24 cellular contexts compared by ENCODE assay signal in genomic region chr2:58906151-58906645, GRCh38.
DNase-seq lines count a peak whose midpoint lies in the region; ATAC-seq and TF ChIP-seq lines count a peak whose summit lies in the region.
"Had no signal": no experiment of that assay in that cellular context is flagged by ENCODE, and none has a peak within 500 bp of the region (broad histone marks: within the 10 kb centered on the region; RNA-seq: fewer than 3 reads in every experiment).

No MANE protein-coding gene starts in this region.

- ATAC-seq in PC-3 (peak; percentile 64), GM18505 (IDR thresholded peaks at IDR 0.05; ENCODE audit: unreplicated experiment) (no peak)
- ATAC-seq: heart left ventricle, natural killer cell, sciatic nerve, T-helper 17 cell, WTC11 had no signal

- intact Hi-C loops in PC-3 (cut with micrococcal nuclease), result no loop called here

- no peaks in the 10 kb centered on the region for H3K36me3 ChIP-seq in PC-3 (ENCODE audit: low read depth, low read length)
- no peaks in the 10 kb centered on the region for H3K36me3 ChIP-seq in brain microvascular endothelial cell (replicated peaks)
- H3K36me3 ChIP-seq in HAP-1 (replicated peaks), result no peaks in the 10 kb centered on the region
- H3K36me3 ChIP-seq: adrenal gland, heart left ventricle, left ventricle myocardium inferior, SJSA1 had no signal

- POLR2A ChIA-PET in PC-3 (lab: Charles Lee; ENCODE audit: unreplicated experiment), result no interaction called here

- H3K9me2 ChIP-seq in PC-3 (replicated peaks; ENCODE audit: low read length), result no peaks in the 10 kb centered on the region

- no peak for TF ChIP-seq POLR2A in GM18505 (IDR thresholded peaks at IDR 0.05; ENCODE audit: borderline replicate concordance, extremely low read depth, insufficient read depth, insufficient read length)

- H3K79me2 ChIP-seq in PC-3 (ENCODE audit: low read length), result no peaks in the 10 kb centered on the region
- H3K79me2 ChIP-seq: parathyroid adenoma had no signal

- CTCF ChIA-PET in PC-3 (lab: Charles Lee), result no interaction called here

- 0 out of 2 replicates have a peak overlapping the region, but pooled peaks have one; percentile 8 for H3K4me2 ChIP-seq in PC-3 (ENCODE audit: low read length)

- no peak for TF ChIP-seq CTCF in PC-3 (conservative IDR thresholded peaks at IDR 0.05; ENCODE audit: low read depth, low read length)
- TF ChIP-seq CTCF in brain microvascular endothelial cell (IDR thresholded peaks at IDR 0.05; ENCODE audit: low read depth, low read length, missing control alignments), result no peak

- no peaks in the 10 kb centered on the region for H3F3A ChIP-seq in PC-3 (ENCODE audit: low read length, unreplicated experiment)

- H3K27me3 ChIP-seq in PC-3 (ENCODE audit: low read length), result peaks cover 35% of the 10 kb centered on the region
- no peaks in the 10 kb centered on the region for H3K27me3 ChIP-seq in brain microvascular endothelial cell (replicated peaks)
- no peaks in the 10 kb centered on the region for H3K27me3 ChIP-seq in HAP-1 (ENCODE audit: low read depth)
- H3K27me3 ChIP-seq: adrenal gland, SJSA1 had no signal

- in situ Hi-C loops in brain microvascular endothelial cell (cut with HindIII; ENCODE audit: low pct_ligation_motif_present, low sequenced_read_pairs), result no loop called here
- in situ Hi-C loops in HAP-1 (cut with MboI; ENCODE audit: low sequenced_read_pairs), result no loop called here

- H4K20me1 ChIP-seq in PC-3 (ENCODE audit: low read length), result no peaks in the 10 kb centered on the region

- DNase-seq in SHP77 treated with DMSO at 0.1 percent for 48 hours (lab: John Stamatoyannopoulos, UW) (peak; percentile 23), SHP77 (lab: John Stamatoyannopoulos, UW) (no peak), NCI-H146 treated with DMSO at 0.1 percent for 48 hours (lab: John Stamatoyannopoulos, UW; ENCODE audit: unreplicated experiment) (peak; percentile 64), PC-3 (peak; percentile 6), brain microvascular endothelial cell (no peak), HAP-1 (ENCODE audit: low spot score in 2 of 2) (no peak)
- DNase-seq in activated CD4-positive, alpha-beta T cell treated with anti-CD3 and anti-CD28 coated beads for 48 hours, result no peak
- DNase-seq: activated CD4-positive, alpha-beta memory T cell treated with anti-CD3 and anti-CD28 coated beads for 36 hours; activated gamma-delta T cell; activated T-cell treated with anti-CD3 and anti-CD28 coated beads for 4 hours; adrenal gland; C1 segment of cervical spinal cord; GOT3; heart left ventricle; left ventricle myocardium inferior; natural killer cell; NCI-H187 treated with DMSO at 0.1 percent for 48 hours; NCI-H526; T-helper 17 cell had no signal

- H3K9me3 ChIP-seq in PC-3 (ENCODE audit: low read length) (no peaks in the 10 kb centered on the region), HAP-1 (no peaks in the 10 kb centered on the region)
- H3K9me3 ChIP-seq: adrenal gland, heart left ventricle, left ventricle myocardium inferior, SJSA1 had no signal

- no peak overlapping the region for H2AFZ ChIP-seq in PC-3 (ENCODE audit: low read length)
- H2AFZ ChIP-seq: parathyroid adenoma had no signal

- H3K9ac ChIP-seq in PC-3 (ENCODE audit: low read length), result no peak overlapping the region
- H3K9ac ChIP-seq: parathyroid adenoma had no signal

- no peak overlapping the region for H3K4me3 ChIP-seq in PC-3 (ENCODE audit: low read length)
- no peak overlapping the region for H3K4me3 ChIP-seq in brain microvascular endothelial cell (ENCODE audit: low read depth, low read length)
- no peak overlapping the region for H3K4me3 ChIP-seq in HAP-1
- H3K4me3 ChIP-seq: adrenal gland, heart left ventricle, left ventricle myocardium inferior, SJSA1 had no signal

- H3K27ac ChIP-seq in PC-3 (ENCODE audit: low read length) (no peak overlapping the region), brain microvascular endothelial cell (no peak overlapping the region)
- H3K27ac ChIP-seq: adrenal gland, heart left ventricle, left ventricle myocardium inferior, parathyroid adenoma, SJSA1 had no signal

- H3K4me1 ChIP-seq in PC-3 (ENCODE audit: insufficient read depth, low read length) (no peaks in the 10 kb centered on the region), HAP-1 (0 out of 2 replicates have a peak, but pooled peaks cover 6% of the 10 kb centered on the region)
- H3K4me1 ChIP-seq: adrenal gland, heart left ventricle, left ventricle myocardium inferior, parathyroid adenoma had no signal

- BruUV-seq in PC-3 (replicated peaks; lab: Mats Ljungman, UMichigan), result no TSS peak

Comparison
In these comparisons a context has a peak if more than half of its experiments do, and no peak if none do; other contexts are left out.
1. DNase-seq: peak in SHP77 treated with DMSO at 0.1 percent for 48 hours (single experiment), NCI-H146 treated with DMSO at 0.1 percent for 48 hours (single experiment) and PC-3 (single experiment); none in SHP77 (0 of 2), brain microvascular endothelial cell (single experiment), activated CD4-positive, alpha-beta T cell treated with anti-CD3 and anti-CD28 coated beads for 48 hours (single experiment) and HAP-1 (0 of 2).